In genomic region chr9:118362123-118362522, GRCh38 we compare ENCODE assay signal across 20 cellular contexts.
"Had no signal": no experiment of that assay in that cellular context is flagged by ENCODE, and none has a peak within 500 bp of the region (broad histone marks: within the 10 kb centered on the region; RNA-seq: fewer than 3 reads in every experiment).

No MANE protein-coding gene starts in this region.

- H3K36me3 Mint-ChIP-seq: naive thymus-derived CD8-positive, alpha-beta T cell; type B pancreatic cell had no signal

- DNase-seq: activated CD4-positive, alpha-beta T cell treated with anti-CD3 and anti-CD28 coated beads for 36 hours; activated CD8-positive, alpha-beta memory T cell treated with anti-CD3 and anti-CD28 coated beads, Interleukin-2, amount 50 U/mL, for 4 hours; activated CD8-positive, alpha-beta T cell treated with anti-CD3 and anti-CD28 coated beads for 36 hours; activated naive CD4-positive, alpha-beta T cell; activated naive CD8-positive, alpha-beta T cell treated with anti-CD3 and anti-CD28 coated beads, Interleukin-2, amount 50 U/mL, for 24 hours; central memory CD4-positive, alpha-beta T cell; hypothalamus; left cardiac atrium; lower lobe of right lung; naive thymus-derived CD8-positive, alpha-beta T cell; stimulated activated CD4-positive, alpha-beta T cell treated with anti-CD3 and anti-CD28 coated beads, Interleukin-12 subunit alpha, Interleukin-12 subunit beta, amount 100 ng/mL, for 4 hours; stimulated activated naive CD4-positive, alpha-beta T cell; SW 1271; T-helper 9 cell; WERI-Rb-1 had no signal

- H3K36me3 ChIP-seq: ascending aorta, lower lobe of right lung, prostate gland, suprapubic skin, WERI-Rb-1 had no signal

- H3K4me3 Mint-ChIP-seq: activated CD4-positive, alpha-beta T cell treated with anti-CD3 and anti-CD28 coated beads for 36 hours; activated CD8-positive, alpha-beta T cell treated with anti-CD3 and anti-CD28 coated beads for 36 hours; activated naive CD8-positive, alpha-beta T cell treated with anti-CD3 and anti-CD28 coated beads, Interleukin-2, amount 50 U/mL, for 24 hours; activated T-helper 1 cell treated with anti-CD3 and anti-CD28 coated beads, Interleukin-12 subunit alpha, Interleukin-12 subunit beta, Interleukin-2, Interleukin-4 antibody, amounts not matched to agents 30 ng/mL and 10 ng/mL and 1 ng/mL, durations not matched to agents 14 hours and 24 hours and 36 hours; naive thymus-derived CD8-positive, alpha-beta T cell; type B pancreatic cell had no signal

- H3K4me3 ChIP-seq: ascending aorta, lower lobe of right lung, prostate gland, suprapubic skin had no signal

- H3K4me1 Mint-ChIP-seq: activated CD4-positive, alpha-beta T cell treated with anti-CD3 and anti-CD28 coated beads for 36 hours; activated naive CD8-positive, alpha-beta T cell treated with anti-CD3 and anti-CD28 coated beads, Interleukin-2, amount 50 U/mL, for 24 hours; naive thymus-derived CD8-positive, alpha-beta T cell had no signal

- H3K9me3 ChIP-seq: ascending aorta, lower lobe of right lung, prostate gland, suprapubic skin had no signal

- H3K27me3 Mint-ChIP-seq: activated CD8-positive, alpha-beta T cell treated with anti-CD3 and anti-CD28 coated beads for 36 hours; naive thymus-derived CD8-positive, alpha-beta T cell; type B pancreatic cell had no signal

- H3K27ac ChIP-seq: ascending aorta, lower lobe of right lung, prostate gland, suprapubic skin, WERI-Rb-1 had no signal

- H3K9me3 Mint-ChIP-seq: type B pancreatic cell had no signal

- H3K27me3 ChIP-seq: ascending aorta, suprapubic skin had no signal

- H3K4me1 ChIP-seq: ascending aorta, lower lobe of right lung, prostate gland, suprapubic skin had no signal

- H3K27ac Mint-ChIP-seq: activated CD4-positive, alpha-beta T cell treated with anti-CD3 and anti-CD28 coated beads for 36 hours; activated CD8-positive, alpha-beta T cell treated with anti-CD3 and anti-CD28 coated beads for 36 hours; activated naive CD8-positive, alpha-beta T cell treated with anti-CD3 and anti-CD28 coated beads, Interleukin-2, amount 50 U/mL, for 24 hours; activated T-helper 1 cell treated with anti-CD3 and anti-CD28 coated beads, Interleukin-12 subunit alpha, Interleukin-12 subunit beta, Interleukin-2, Interleukin-4 antibody, amounts not matched to agents 30 ng/mL and 10 ng/mL and 1 ng/mL, durations not matched to agents 14 hours and 24 hours and 36 hours; naive thymus-derived CD8-positive, alpha-beta T cell; type B pancreatic cell had no signal
